Comparison of ENCODE assay signal across 21 cellular contexts in genomic region chr18:3226048-3226447, GRCh38. TPM values are rescaled to one million over a fixed set of nuclear protein-coding genes. Genes with fewer than 3 reads are reported as not detected.
"Had no signal": no experiment of that assay in that cellular context is flagged by ENCODE, and none has a peak within 500 bp of the region (broad histone marks: within the 10 kb centered on the region; RNA-seq: fewer than 3 reads in every experiment).

No MANE protein-coding gene starts in this region.

- H3K4me2 ChIP-seq: smooth muscle cell had no signal

- H3K9me3 ChIP-seq: heart left ventricle, lower lobe of right lung, suprapubic skin, thyroid gland, upper lobe of left lung, vagina had no signal

- H3K36me3 ChIP-seq: heart left ventricle, lower lobe of right lung, suprapubic skin, thyroid gland, upper lobe of left lung, vagina had no signal

- H3K9me3 Mint-ChIP-seq: endodermal cell; memory B cell; natural killer cell treated with Interleukin-12 subunit alpha and Interleukin-12 subunit beta and Interleukin-15 and Interleukin-18, amount 100 ng/mL, for 72 hours had no signal

- H3K4me1 ChIP-seq: lower lobe of right lung, suprapubic skin, thyroid gland, upper lobe of left lung, vagina had no signal

- DNase-seq: cerebellar nuclear complex; effector CD4-positive, alpha-beta T cell; endodermal cell; erythroblast; foreskin melanocyte; heart left ventricle; hypothalamus; kidney glomerular epithelial cell; lower lobe of right lung; midbrain; stimulated activated CD4-positive, alpha-beta T cell treated with anti-CD3 and anti-CD28 coated beads, Interleukin-2, amount 100 ng/mL, for 48 hours; stimulated activated naive CD4-positive, alpha-beta T cell treated with Interleukin-2 at 50 U/mL for 16 hours; thyroid gland; upper lobe of left lung had no signal

- H3K4me3 ChIP-seq: heart left ventricle, lower lobe of right lung, smooth muscle cell, suprapubic skin, thyroid gland, upper lobe of left lung, vagina had no signal

- H3K27me3 Mint-ChIP-seq: natural killer cell treated with Interleukin-12 subunit alpha and Interleukin-12 subunit beta and Interleukin-15 and Interleukin-18, amount 100 ng/mL, for 72 hours had no signal

- H3K27ac Mint-ChIP-seq: endodermal cell; memory B cell; natural killer cell treated with Interleukin-12 subunit alpha and Interleukin-12 subunit beta and Interleukin-15 and Interleukin-18, amount 100 ng/mL, for 72 hours had no signal

- H3K4me1 Mint-ChIP-seq: memory B cell had no signal

- H3K36me3 Mint-ChIP-seq: natural killer cell treated with Interleukin-12 subunit alpha and Interleukin-12 subunit beta and Interleukin-15 and Interleukin-18, amount 100 ng/mL, for 72 hours had no signal

- H3K27me3 ChIP-seq: heart left ventricle, suprapubic skin, thyroid gland, upper lobe of left lung, vagina had no signal

- H3K4me3 Mint-ChIP-seq: endodermal cell; memory B cell; natural killer cell treated with Interleukin-12 subunit alpha and Interleukin-12 subunit beta and Interleukin-15 and Interleukin-18, amount 100 ng/mL, for 72 hours had no signal

- H3K27ac ChIP-seq: lower lobe of right lung, suprapubic skin, thyroid gland, upper lobe of left lung, vagina had no signal

- ATAC-seq: left lobe of liver; lower lobe of right lung; natural killer cell treated with Interleukin-12 subunit alpha and Interleukin-12 subunit beta and Interleukin-15 and Interleukin-18, amount 100 ng/mL, for 72 hours had no signal

RNA-seq across cellular contexts. Expression of gene MYOM1, which starts 6.3 kb away (rescaled TPM):
- total RNA-seq: endothelial cell of umbilical vein had no signal
